In the genomic region with DNA sequence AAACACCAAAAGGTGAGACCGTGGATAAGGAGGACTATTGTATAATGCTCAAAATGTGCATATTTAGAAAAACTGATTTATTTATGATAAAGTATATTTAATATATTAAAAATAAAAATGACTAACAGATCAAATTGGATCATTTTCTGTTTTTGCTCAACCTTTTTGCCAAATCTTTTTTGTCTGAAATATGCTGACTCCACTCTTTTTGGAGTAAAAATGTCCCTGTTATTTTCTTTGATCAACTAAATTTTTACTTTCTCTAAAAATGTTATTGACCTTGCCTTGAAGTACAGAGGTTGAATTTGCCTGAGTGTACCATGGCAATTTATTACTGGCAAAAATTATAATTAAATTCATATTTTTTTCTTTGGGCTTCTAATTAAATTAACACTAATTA, we compare ENCODE assay signal across 2 cellular contexts.
A peak's percentile ranks its signal among the peaks of the same experiment; 100 is the strongest.
TF ChIP-seq lines count a peak whose summit lies in the region.

No MANE protein-coding gene starts in this region.

TF ChIP-seq in HepG2, 621 proteins besides CTCF, POLR2A, EP300 and RAD21 (continued from another document):
- TF ChIP-seq, protein P1, sequence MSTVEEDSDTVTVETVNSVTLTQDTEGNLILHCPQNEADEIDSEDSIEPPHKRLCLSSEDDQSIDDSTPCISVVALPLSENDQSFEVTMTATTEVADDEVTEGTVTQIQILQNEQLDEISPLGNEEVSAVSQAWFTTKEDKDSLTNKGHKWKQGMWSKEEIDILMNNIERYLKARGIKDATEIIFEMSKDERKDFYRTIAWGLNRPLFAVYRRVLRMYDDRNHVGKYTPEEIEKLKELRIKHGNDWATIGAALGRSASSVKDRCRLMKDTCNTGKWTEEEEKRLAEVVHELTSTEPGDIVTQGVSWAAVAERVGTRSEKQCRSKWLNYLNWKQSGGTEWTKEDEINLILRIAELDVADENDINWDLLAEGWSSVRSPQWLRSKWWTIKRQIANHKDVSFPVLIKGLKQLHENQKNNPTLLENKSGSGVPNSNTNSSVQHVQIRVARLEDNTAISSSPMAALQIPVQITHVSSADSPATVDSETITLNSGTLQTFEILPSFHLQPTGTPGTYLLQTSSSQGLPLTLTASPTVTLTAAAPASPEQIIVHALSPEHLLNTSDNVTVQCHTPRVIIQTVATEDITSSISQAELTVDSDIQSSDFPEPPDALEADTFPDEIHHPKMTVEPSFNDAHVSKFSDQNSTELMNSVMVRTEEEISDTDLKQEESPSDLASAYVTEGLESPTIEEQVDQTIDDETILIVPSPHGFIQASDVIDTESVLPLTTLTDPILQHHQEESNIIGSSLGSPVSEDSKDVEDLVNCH (CRISPR knock-in tag; IDR thresholded peaks at IDR 0.05): no peak

TF ChIP-seq in K562, 482 proteins besides CTCF, POLR2A, EP300 and RAD21 (continued from another document and continues in another):
- TF ChIP-seq, protein P2, sequence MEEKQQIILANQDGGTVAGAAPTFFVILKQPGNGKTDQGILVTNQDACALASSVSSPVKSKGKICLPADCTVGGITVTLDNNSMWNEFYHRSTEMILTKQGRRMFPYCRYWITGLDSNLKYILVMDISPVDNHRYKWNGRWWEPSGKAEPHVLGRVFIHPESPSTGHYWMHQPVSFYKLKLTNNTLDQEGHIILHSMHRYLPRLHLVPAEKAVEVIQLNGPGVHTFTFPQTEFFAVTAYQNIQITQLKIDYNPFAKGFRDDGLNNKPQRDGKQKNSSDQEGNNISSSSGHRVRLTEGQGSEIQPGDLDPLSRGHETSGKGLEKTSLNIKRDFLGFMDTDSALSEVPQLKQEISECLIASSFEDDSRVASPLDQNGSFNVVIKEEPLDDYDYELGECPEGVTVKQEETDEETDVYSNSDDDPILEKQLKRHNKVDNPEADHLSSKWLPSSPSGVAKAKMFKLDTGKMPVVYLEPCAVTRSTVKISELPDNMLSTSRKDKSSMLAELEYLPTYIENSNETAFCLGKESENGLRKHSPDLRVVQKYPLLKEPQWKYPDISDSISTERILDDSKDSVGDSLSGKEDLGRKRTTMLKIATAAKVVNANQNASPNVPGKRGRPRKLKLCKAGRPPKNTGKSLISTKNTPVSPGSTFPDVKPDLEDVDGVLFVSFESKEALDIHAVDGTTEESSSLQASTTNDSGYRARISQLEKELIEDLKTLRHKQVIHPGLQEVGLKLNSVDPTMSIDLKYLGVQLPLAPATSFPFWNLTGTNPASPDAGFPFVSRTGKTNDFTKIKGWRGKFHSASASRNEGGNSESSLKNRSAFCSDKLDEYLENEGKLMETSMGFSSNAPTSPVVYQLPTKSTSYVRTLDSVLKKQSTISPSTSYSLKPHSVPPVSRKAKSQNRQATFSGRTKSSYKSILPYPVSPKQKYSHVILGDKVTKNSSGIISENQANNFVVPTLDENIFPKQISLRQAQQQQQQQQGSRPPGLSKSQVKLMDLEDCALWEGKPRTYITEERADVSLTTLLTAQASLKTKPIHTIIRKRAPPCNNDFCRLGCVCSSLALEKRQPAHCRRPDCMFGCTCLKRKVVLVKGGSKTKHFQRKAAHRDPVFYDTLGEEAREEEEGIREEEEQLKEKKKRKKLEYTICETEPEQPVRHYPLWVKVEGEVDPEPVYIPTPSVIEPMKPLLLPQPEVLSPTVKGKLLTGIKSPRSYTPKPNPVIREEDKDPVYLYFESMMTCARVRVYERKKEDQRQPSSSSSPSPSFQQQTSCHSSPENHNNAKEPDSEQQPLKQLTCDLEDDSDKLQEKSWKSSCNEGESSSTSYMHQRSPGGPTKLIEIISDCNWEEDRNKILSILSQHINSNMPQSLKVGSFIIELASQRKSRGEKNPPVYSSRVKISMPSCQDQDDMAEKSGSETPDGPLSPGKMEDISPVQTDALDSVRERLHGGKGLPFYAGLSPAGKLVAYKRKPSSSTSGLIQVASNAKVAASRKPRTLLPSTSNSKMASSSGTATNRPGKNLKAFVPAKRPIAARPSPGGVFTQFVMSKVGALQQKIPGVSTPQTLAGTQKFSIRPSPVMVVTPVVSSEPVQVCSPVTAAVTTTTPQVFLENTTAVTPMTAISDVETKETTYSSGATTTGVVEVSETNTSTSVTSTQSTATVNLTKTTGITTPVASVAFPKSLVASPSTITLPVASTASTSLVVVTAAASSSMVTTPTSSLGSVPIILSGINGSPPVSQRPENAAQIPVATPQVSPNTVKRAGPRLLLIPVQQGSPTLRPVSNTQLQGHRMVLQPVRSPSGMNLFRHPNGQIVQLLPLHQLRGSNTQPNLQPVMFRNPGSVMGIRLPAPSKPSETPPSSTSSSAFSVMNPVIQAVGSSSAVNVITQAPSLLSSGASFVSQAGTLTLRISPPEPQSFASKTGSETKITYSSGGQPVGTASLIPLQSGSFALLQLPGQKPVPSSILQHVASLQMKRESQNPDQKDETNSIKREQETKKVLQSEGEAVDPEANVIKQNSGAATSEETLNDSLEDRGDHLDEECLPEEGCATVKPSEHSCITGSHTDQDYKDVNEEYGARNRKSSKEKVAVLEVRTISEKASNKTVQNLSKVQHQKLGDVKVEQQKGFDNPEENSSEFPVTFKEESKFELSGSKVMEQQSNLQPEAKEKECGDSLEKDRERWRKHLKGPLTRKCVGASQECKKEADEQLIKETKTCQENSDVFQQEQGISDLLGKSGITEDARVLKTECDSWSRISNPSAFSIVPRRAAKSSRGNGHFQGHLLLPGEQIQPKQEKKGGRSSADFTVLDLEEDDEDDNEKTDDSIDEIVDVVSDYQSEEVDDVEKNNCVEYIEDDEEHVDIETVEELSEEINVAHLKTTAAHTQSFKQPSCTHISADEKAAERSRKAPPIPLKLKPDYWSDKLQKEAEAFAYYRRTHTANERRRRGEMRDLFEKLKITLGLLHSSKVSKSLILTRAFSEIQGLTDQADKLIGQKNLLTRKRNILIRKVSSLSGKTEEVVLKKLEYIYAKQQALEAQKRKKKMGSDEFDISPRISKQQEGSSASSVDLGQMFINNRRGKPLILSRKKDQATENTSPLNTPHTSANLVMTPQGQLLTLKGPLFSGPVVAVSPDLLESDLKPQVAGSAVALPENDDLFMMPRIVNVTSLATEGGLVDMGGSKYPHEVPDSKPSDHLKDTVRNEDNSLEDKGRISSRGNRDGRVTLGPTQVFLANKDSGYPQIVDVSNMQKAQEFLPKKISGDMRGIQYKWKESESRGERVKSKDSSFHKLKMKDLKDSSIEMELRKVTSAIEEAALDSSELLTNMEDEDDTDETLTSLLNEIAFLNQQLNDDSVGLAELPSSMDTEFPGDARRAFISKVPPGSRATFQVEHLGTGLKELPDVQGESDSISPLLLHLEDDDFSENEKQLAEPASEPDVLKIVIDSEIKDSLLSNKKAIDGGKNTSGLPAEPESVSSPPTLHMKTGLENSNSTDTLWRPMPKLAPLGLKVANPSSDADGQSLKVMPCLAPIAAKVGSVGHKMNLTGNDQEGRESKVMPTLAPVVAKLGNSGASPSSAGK (IDR thresholded peaks at IDR 0.05): no peak
- TF ChIP-seq MAFG (tag; conservative IDR thresholded peaks at IDR 0.05) (peak; percentile 69), CREB1 (IDR thresholded peaks at IDR 0.05) (no peak), CREB1 (CRISPR knock-in tag; IDR thresholded peaks at IDR 0.05) (no peak), POLR2AphosphoS2 (IDR thresholded peaks at IDR 0.05; ENCODE audit: low read length) (no peak), TOE1 (IDR thresholded peaks at IDR 0.05; ENCODE audit: borderline replicate concordance) (no peak), TOE1 (CRISPR knock-in tag; IDR thresholded peaks at IDR 0.05; ENCODE audit: borderline replicate concordance, low read depth) (no peak), ZNF316 (IDR thresholded peaks at IDR 0.05) (peak; percentile 72), PHF21A (IDR thresholded peaks at IDR 0.05; ENCODE audit: borderline replicate concordance, low read depth) (no peak), ZNF347 (CRISPR knock-in tag; IDR thresholded peaks at IDR 0.05; ENCODE audit: low read depth) (no peak), KAT8 (IDR thresholded peaks at IDR 0.05; ENCODE audit: low read depth) (no peak), ZKSCAN8 (CRISPR knock-in tag; IDR thresholded peaks at IDR 0.05) (no peak), MTA2 (IDR thresholded peaks at IDR 0.05; ENCODE audit: low read depth) (no peak), YBX1 (IDR thresholded peaks at IDR 0.05) (no peak), C11orf30 (IDR thresholded peaks at IDR 0.05; ENCODE audit: low read depth) (peak; percentile 42; the same call in 1 of the 2 replicates), CHD4 (IDR thresholded peaks at IDR 0.05; ENCODE audit: insufficient read depth, insufficient replicate concordance, low read depth, low read length, poor library complexity, severe bottlenecking) (no peak), CBFA2T2 (conservative IDR thresholded peaks at IDR 0.05) (no peak), MECOM (CRISPR knock-in tag; IDR thresholded peaks at IDR 0.05) (no peak), ZNF212 (CRISPR knock-in tag; IDR thresholded peaks at IDR 0.05) (no peak), MEF2D (tag; conservative IDR thresholded peaks at IDR 0.05; ENCODE audit: low read depth) (no peak)
- TF ChIP-seq, protein P3, sequence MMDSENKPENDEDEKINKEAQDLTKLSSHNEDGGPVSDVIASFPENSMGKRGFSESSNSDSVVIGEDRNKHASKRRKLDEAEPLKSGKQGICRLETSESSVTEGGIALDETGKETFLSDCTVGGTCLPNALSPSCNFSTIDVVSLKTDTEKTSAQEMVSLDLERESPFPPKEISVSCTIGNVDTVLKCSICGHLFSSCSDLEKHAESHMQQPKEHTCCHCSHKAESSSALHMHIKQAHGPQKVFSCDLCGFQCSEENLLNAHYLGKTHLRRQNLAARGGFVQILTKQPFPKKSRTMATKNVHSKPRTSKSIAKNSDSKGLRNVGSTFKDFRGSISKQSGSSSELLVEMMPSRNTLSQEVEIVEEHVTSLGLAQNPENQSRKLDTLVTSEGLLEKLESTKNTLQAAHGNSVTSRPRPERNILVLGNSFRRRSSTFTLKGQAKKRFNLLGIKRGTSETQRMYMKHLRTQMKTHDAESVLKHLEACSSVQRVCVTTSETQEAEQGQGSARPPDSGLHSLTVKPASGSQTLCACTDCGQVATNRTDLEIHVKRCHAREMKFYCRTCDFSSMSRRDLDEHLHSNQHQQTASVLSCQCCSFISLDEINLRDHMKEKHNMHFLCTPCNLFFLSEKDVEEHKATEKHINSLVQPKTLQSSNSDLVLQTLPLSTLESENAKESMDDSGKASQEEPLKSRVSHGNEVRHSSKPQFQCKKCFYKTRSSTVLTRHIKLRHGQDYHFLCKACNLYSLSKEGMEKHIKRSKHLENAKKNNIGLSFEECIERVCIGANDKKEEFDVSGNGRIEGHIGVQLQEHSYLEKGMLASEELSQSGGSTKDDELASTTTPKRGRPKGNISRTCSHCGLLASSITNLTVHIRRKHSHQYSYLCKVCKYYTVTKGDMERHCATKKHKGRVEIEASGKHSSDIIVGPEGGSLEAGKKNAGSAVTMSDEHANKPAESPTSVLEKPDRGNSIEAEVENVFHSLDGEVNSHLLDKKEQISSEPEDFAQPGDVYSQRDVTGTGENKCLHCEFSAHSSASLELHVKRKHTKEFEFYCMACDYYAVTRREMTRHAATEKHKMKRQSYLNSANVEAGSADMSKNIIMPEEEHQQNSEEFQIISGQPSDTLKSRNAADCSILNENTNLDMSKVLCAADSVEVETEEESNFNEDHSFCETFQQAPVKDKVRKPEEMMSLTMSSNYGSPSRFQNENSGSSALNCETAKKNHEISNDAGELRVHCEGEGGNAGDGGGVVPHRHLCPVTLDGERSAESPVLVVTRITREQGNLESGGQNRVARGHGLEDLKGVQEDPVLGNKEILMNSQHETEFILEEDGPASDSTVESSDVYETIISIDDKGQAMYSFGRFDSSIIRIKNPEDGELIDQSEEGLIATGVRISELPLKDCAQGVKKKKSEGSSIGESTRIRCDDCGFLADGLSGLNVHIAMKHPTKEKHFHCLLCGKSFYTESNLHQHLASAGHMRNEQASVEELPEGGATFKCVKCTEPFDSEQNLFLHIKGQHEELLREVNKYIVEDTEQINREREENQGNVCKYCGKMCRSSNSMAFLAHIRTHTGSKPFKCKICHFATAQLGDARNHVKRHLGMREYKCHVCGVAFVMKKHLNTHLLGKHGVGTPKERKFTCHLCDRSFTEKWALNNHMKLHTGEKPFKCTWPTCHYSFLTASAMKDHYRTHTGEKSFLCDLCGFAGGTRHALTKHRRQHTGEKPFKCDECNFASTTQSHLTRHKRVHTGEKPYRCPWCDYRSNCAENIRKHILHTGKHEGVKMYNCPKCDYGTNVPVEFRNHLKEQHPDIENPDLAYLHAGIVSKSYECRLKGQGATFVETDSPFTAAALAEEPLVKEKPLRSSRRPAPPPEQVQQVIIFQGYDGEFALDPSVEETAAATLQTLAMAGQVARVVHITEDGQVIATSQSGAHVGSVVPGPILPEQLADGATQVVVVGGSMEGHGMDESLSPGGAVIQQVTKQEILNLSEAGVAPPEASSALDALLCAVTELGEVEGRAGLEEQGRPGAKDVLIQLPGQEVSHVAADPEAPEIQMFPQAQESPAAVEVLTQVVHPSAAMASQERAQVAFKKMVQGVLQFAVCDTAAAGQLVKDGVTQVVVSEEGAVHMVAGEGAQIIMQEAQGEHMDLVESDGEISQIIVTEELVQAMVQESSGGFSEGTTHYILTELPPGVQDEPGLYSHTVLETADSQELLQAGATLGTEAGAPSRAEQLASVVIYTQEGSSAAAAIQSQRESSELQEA (IDR thresholded peaks at IDR 0.05; ENCODE audit: low read depth): no peak
- TF ChIP-seq, protein P4, sequence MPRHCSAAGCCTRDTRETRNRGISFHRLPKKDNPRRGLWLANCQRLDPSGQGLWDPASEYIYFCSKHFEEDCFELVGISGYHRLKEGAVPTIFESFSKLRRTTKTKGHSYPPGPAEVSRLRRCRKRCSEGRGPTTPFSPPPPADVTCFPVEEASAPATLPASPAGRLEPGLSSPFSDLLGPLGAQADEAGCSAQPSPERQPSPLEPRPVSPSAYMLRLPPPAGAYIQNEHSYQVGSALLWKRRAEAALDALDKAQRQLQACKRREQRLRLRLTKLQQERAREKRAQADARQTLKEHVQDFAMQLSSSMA (CRISPR knock-in tag; IDR thresholded peaks at IDR 0.05): no peak
- TF ChIP-seq, protein P5, sequence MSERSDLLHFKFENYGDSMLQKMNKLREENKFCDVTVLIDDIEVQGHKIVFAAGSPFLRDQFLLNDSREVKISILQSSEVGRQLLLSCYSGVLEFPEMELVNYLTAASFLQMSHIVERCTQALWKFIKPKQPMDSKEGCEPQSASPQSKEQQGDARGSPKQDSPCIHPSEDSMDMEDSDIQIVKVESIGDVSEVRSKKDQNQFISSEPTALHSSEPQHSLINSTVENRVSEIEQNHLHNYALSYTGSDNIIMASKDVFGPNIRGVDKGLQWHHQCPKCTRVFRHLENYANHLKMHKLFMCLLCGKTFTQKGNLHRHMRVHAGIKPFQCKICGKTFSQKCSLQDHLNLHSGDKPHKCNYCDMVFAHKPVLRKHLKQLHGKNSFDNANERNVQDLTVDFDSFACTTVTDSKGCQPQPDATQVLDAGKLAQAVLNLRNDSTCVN (CRISPR knock-in tag; IDR thresholded peaks at IDR 0.05): no peak
- TF ChIP-seq, protein P6, sequence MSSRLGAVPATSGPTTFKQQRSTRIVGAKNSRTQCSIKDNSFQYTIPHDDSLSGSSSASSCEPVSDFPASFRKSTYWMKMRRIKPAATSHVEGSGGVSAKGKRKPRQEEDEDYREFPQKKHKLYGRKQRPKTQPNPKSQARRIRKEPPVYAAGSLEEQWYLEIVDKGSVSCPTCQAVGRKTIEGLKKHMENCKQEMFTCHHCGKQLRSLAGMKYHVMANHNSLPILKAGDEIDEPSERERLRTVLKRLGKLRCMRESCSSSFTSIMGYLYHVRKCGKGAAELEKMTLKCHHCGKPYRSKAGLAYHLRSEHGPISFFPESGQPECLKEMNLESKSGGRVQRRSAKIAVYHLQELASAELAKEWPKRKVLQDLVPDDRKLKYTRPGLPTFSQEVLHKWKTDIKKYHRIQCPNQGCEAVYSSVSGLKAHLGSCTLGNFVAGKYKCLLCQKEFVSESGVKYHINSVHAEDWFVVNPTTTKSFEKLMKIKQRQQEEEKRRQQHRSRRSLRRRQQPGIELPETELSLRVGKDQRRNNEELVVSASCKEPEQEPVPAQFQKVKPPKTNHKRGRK (tag; IDR thresholded peaks at IDR 0.05): no peak
